ENCODE assay signal across 8 cellular contexts in genomic region chr1:32893198-32894018, GRCh38. TPM values are rescaled to one million over a fixed set of nuclear protein-coding genes. Genes with fewer than 3 reads are reported as not detected.
DNase-seq lines count a peak whose midpoint lies in the region; ATAC-seq, FAIRE-seq and TF ChIP-seq lines count a peak whose summit lies in the region.

No MANE protein-coding gene starts in this region.

- H3K9ac ChIP-seq in kidney (ENCODE audit: low read length in 2 of 2), result no peak overlapping the region

- H3K27me3 ChIP-seq in brain microvascular endothelial cell (replicated peaks), result peaks cover 22% of the 10 kb centered on the region

- no peak for ATAC-seq in HG02938 (IDR thresholded peaks at IDR 0.05; ENCODE audit: unreplicated experiment)
- ATAC-seq in HG03571 (IDR thresholded peaks at IDR 0.05; ENCODE audit: unreplicated experiment), result no peak
- no peak for ATAC-seq in HG02763 (IDR thresholded peaks at IDR 0.05; ENCODE audit: unreplicated experiment)

- H3K4me3 ChIP-seq in brain microvascular endothelial cell (ENCODE audit: low read depth, low read length) (peak overlapping the region; percentile 47), kidney (ENCODE audit: low read length in 2 of 2) (peak overlapping the region in 1 of 2 donors; percentile 35)

- H3K36me3 ChIP-seq in brain microvascular endothelial cell (replicated peaks), result no peaks in the 10 kb centered on the region
- H3K36me3 ChIP-seq in kidney (ENCODE audit: control insufficient read depth in 1 of 2, insufficient read depth in 2 of 2, low read length in 2 of 2), result no peaks in the 10 kb centered on the region

- DNase-seq in DMS153 (lab: John Stamatoyannopoulos, UW) (peak; percentile 58), NCI-H2171 treated with DMSO at 0.1 percent for 48 hours (lab: John Stamatoyannopoulos, UW) (peak; percentile 78), brain microvascular endothelial cell (no peak), kidney (peak; percentile 83)
- peak; percentile 44 for DNase-seq in stimulated activated CD8-positive, alpha-beta memory T cell treated with anti-CD3 and anti-CD28 coated beads, Interleukin-4, amount 100 ng/mL, for 48 hours

- H3K27ac ChIP-seq in brain microvascular endothelial cell (no peak overlapping the region), kidney (ENCODE audit: low read depth in 2 of 2, low read length in 2 of 2) (no peak overlapping the region)

- H3K4me1 ChIP-seq in kidney (ENCODE audit: control insufficient read depth in 1 of 2, insufficient read depth in 1 of 2, low read depth in 1 of 2, low read length in 2 of 2), result peaks cover 0 to 4% of the 10 kb centered on the region in 2 donors

- in situ Hi-C loops in brain microvascular endothelial cell (cut with HindIII; ENCODE audit: low pct_ligation_motif_present, low sequenced_read_pairs), result no loop called here

- intact Hi-C loops in kidney (cut with DNase I), result no loop called here

- TF ChIP-seq CTCF in brain microvascular endothelial cell (IDR thresholded peaks at IDR 0.05; ENCODE audit: low read depth, low read length, missing control alignments) (peak; percentile 29), kidney (IDR thresholded peaks at IDR 0.05; ENCODE audit: borderline replicate concordance, extremely low read depth, insufficient read depth) (no peak)

- no peaks in the 10 kb centered on the region for H3K9me3 ChIP-seq in kidney (ENCODE audit: control insufficient read depth in 1 of 2, low read length in 2 of 2)

- no peak for FAIRE-seq in kidney (lab: Jason Lieb, UNC)

RNA-seq across cellular contexts. Expression of gene HPCA, which starts 7.1 kb away (rescaled TPM):
- 0.28 TPM for total RNA-seq in kidney
- polyA plus RNA-seq in kidney (ENCODE audit: insufficient read depth, low read depth, low replicate concordance), result 1.2 TPM

RNA-seq across cellular contexts. Expression of gene TMEM54, which starts 7.8 kb away (rescaled TPM):
- total RNA-seq in kidney, result 45.9 TPM
- 55.2 TPM for polyA plus RNA-seq in kidney (ENCODE audit: insufficient read depth, low read depth, low replicate concordance)

RNA-seq across cellular contexts. Expression of gene FNDC5, which starts 22.7 kb away (rescaled TPM):
- 0.35 TPM for total RNA-seq in kidney
- polyA plus RNA-seq in kidney (ENCODE audit: insufficient read depth, low read depth, low replicate concordance), result 4.2 TPM
